ENCODE assay signal across 19 cellular contexts in genomic region chr12:105272814-105273416, GRCh38.
"Had no signal": no experiment of that assay in that cellular context is flagged by ENCODE, and none has a peak within 500 bp of the region (broad histone marks: within the 10 kb centered on the region; RNA-seq: fewer than 3 reads in every experiment).

No MANE protein-coding gene starts in this region.

- H3K36me3 Mint-ChIP-seq: activated naive CD4-positive, alpha-beta T cell treated with anti-CD3 and anti-CD28 coated beads, Interleukin-2, amount 50 U/mL, for 24 hours; mesothelial cell of epicardium; stimulated activated naive B cell treated with anti-CD40 and anti-IgM and Interleukin-4, amounts not matched to agents 10 μg/mL and 1 μg/mL and 100 μg/mL, for 72 hours had no signal

- H3K4me1 Mint-ChIP-seq: activated naive CD4-positive, alpha-beta T cell treated with anti-CD3 and anti-CD28 coated beads, Interleukin-2, amount 50 U/mL, for 24 hours; nephron had no signal

- H3K9me3 ChIP-seq: ascending aorta, lower lobe of right lung, tibial artery had no signal

- H3K4me3 ChIP-seq: ascending aorta, lower lobe of right lung, tibial artery had no signal

- H3K27me3 Mint-ChIP-seq: activated naive CD4-positive, alpha-beta T cell treated with anti-CD3 and anti-CD28 coated beads, Interleukin-2, amount 50 U/mL, for 24 hours had no signal

- H3K9ac ChIP-seq: parathyroid adenoma had no signal

- H3K79me2 ChIP-seq: parathyroid adenoma had no signal

- ATAC-seq: activated CD4-positive, CD25-positive, alpha-beta regulatory T cell treated with anti-CD3 and anti-CD28 coated beads, Interleukin-2, amount 50 U/mL, for 24 hours; activated T-cell treated with anti-CD3 and anti-CD28 coated beads, Interleukin-2, amount 50 U/mL, for 72 hours; lower lobe of right lung; stimulated activated naive B cell treated with anti-CD40 and anti-IgM and Interleukin-4, amounts not matched to agents 10 μg/mL and 1 μg/mL and 100 μg/mL, for 72 hours had no signal

- H3K27me3 ChIP-seq: ascending aorta, tibial artery had no signal

- H3K9me3 Mint-ChIP-seq: activated naive CD4-positive, alpha-beta T cell treated with anti-CD3 and anti-CD28 coated beads, Interleukin-2, amount 50 U/mL, for 24 hours; activated T-cell treated with anti-CD3 and anti-CD28 coated beads, Interleukin-2, amount 50 U/mL, for 72 hours; mesothelial cell of epicardium; stimulated activated naive B cell treated with anti-CD40 and anti-IgM and Interleukin-4, amounts not matched to agents 10 μg/mL and 1 μg/mL and 100 μg/mL, for 72 hours; T-helper 1 cell treated with Interleukin-12 subunit alpha and Interleukin-12 subunit beta and Interleukin-4 antibody, amounts not matched to agents 30 μg/mL and 1 μg/mL, for 36 hours had no signal

- H3K27ac ChIP-seq: ascending aorta, lower lobe of right lung, parathyroid adenoma, tibial artery had no signal

- DNase-seq: activated CD8-positive, alpha-beta memory T cell treated with anti-CD3 and anti-CD28 coated beads for 24 hours; activated effector memory CD4-positive, alpha-beta T cell treated with anti-CD3 and anti-CD28 coated beads, Interleukin-2, amount 50 U/mL, for 16 hours; activated T-cell treated with anti-CD3 and anti-CD28 coated beads, Interleukin-2, amount 50 U/mL, for 72 hours; cerebellar nuclear complex; cortex of kidney; effector CD4-positive, alpha-beta T cell; foreskin fibroblast; glutamatergic neuron; hippocampal formation; lower lobe of right lung; stimulated activated naive B cell treated with anti-CD40 and anti-IgM and Interleukin-4, amounts not matched to agents 10 μg/mL and 1 μg/mL and 100 μg/mL, for 72 hours; tibial artery had no signal

- H3K36me3 ChIP-seq: ascending aorta, lower lobe of right lung, tibial artery had no signal

- H3K27ac Mint-ChIP-seq: activated naive CD4-positive, alpha-beta T cell treated with anti-CD3 and anti-CD28 coated beads, Interleukin-2, amount 50 U/mL, for 24 hours; activated T-cell treated with anti-CD3 and anti-CD28 coated beads, Interleukin-2, amount 50 U/mL, for 72 hours; mesothelial cell of epicardium; nephron; stimulated activated naive B cell treated with anti-CD40 and anti-IgM and Interleukin-4, amounts not matched to agents 10 μg/mL and 1 μg/mL and 100 μg/mL, for 72 hours; T-helper 1 cell treated with Interleukin-12 subunit alpha and Interleukin-12 subunit beta and Interleukin-4 antibody, amounts not matched to agents 30 μg/mL and 1 μg/mL, for 36 hours had no signal

- H3K4me3 Mint-ChIP-seq: activated naive CD4-positive, alpha-beta T cell treated with anti-CD3 and anti-CD28 coated beads, Interleukin-2, amount 50 U/mL, for 24 hours; activated T-cell treated with anti-CD3 and anti-CD28 coated beads, Interleukin-2, amount 50 U/mL, for 72 hours; mesothelial cell of epicardium; nephron; stimulated activated naive B cell treated with anti-CD40 and anti-IgM and Interleukin-4, amounts not matched to agents 10 μg/mL and 1 μg/mL and 100 μg/mL, for 72 hours; T-helper 1 cell treated with Interleukin-12 subunit alpha and Interleukin-12 subunit beta and Interleukin-4 antibody, amounts not matched to agents 30 μg/mL and 1 μg/mL, for 36 hours had no signal

- H3K4me1 ChIP-seq: ascending aorta, lower lobe of right lung, parathyroid adenoma had no signal

- H2AFZ ChIP-seq: parathyroid adenoma had no signal
